Comparison of ENCODE assay signal across 8 cellular contexts in genomic region chr1:207997486-207998268, GRCh38.
DNase-seq lines count a peak whose midpoint lies in the region; ATAC-seq and TF ChIP-seq lines count a peak whose summit lies in the region.

No MANE protein-coding gene starts in this region.

- H3K36me3 ChIP-seq in BE2C = no peaks in the 10 kb centered on the region

- H3K4me3 ChIP-seq in BE2C (ENCODE audit: low read depth, low read length) = no peak overlapping the region

- ATAC-seq in GM19395 (IDR thresholded peaks at IDR 0.05; ENCODE audit: unreplicated experiment) (peak; percentile 80), left cardiac atrium (peak; percentile 88 to 92), GM21447 (IDR thresholded peaks at IDR 0.05; ENCODE audit: unreplicated experiment) (no peak)

- peak; percentile 82 for DNase-seq in BE2C
- peak; percentile 74 to 77 for DNase-seq in Kasumi-1 (lab: John Stamatoyannopoulos, UW)
- DNase-seq in SK-N-DZ (ENCODE audit: low spot score) = peak; percentile 71
- peak; percentile 6 for DNase-seq in activated naive CD8-positive, alpha-beta T cell treated with anti-CD3 and anti-CD28 coated beads, Interleukin-2, amount 50 U/mL, for 16 hours (ENCODE audit: low read depth, low spot score)
- DNase-seq in left cardiac atrium = peak; percentile 88
- DNase-seq in pulmonary artery endothelial cell (ENCODE audit: low read depth, low spot score) = peak; percentile 45

- intact Hi-C loops in left cardiac atrium (cut with DNase I) = loop anchor here in 1 of 2 donors (10.0 kb wide), 1 partner anchor 113 kb away; no protein-coding TSS in a partner anchor

- H3K4me1 ChIP-seq in BE2C = peaks cover 2% of the 10 kb centered on the region

- H3K27me3 ChIP-seq in BE2C = no peaks in the 10 kb centered on the region

- TF ChIP-seq CTCF in BE2C (IDR thresholded peaks at IDR 0.05; ENCODE audit: low read depth, low read length) = peak; percentile 90

- no peaks in the 10 kb centered on the region for H3K9me3 ChIP-seq in BE2C

Comparison
In these comparisons a context has a peak if more than half of its experiments do, and no peak if none do; other contexts are left out.
1. DNase-seq: peak in every context shown above with its lines; median percentile 88 in left cardiac atrium; 82 in BE2C; 76 in Kasumi-1; 71 in SK-N-DZ; 45 in pulmonary artery endothelial cell; 6 in activated naive CD8-positive, alpha-beta T cell treated with anti-CD3 and anti-CD28 coated beads, Interleukin-2, amount 50 U/mL, for 16 hours.